ENCODE assay signal across 37 cellular contexts in the genomic region with DNA sequence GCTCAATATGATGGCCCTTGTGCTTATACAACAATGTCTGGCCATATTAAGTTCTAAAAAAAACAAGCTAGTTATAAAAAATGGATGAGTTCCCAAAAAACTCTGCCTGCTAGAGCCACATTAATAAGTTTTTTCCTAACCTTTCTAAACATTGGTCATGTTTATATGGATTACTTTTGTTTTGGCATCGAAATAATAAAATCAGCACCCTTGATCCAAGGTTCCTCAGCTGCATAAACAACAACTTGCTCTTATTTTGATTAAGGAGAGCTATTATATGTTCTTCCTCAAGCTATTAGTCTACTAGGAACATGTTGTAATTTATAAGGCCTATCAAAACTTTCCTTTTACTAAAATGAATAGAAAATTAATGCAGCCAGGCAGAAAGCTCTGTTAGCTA. TPM values are rescaled to one million over a fixed set of nuclear protein-coding genes. Genes with fewer than 3 reads are reported as not detected.
"Had no signal": no experiment of that assay in that cellular context is flagged by ENCODE, and none has a peak within 500 bp of the region (broad histone marks: within the 10 kb centered on the region; RNA-seq: fewer than 3 reads in every experiment).

No MANE protein-coding gene starts in this region.

- H3K4me1 ChIP-seq: body of pancreas had no signal

- H3K9me3 ChIP-seq: ascending aorta, body of pancreas had no signal

- H3K27ac ChIP-seq: ascending aorta, body of pancreas, RWPE1, SK-N-MC had no signal

- FAIRE-seq: bronchial epithelial cell, RCC 7860, TTC549 had no signal

- H3K36me3 ChIP-seq: ascending aorta had no signal

- DNase-seq: activated CD4-positive, alpha-beta T cell treated with anti-CD3 and anti-CD28 coated beads, Interleukin-2, amount 10 ng/mL, durations not matched to agents 24 days and 14 days; activated CD4-positive, alpha-beta T cell treated with anti-CD3 and anti-CD28 coated beads, Interleukin-2, amount 50 U/mL, for 4 hours; activated CD8-positive, alpha-beta T cell treated with anti-CD3 and anti-CD28 coated beads for 36 hours; activated effector memory CD4-positive, alpha-beta T cell treated with anti-CD3 and anti-CD28 coated beads, Interleukin-2, amount 50 U/mL, for 16 hours; activated naive CD4-positive, alpha-beta T cell; activated naive CD4-positive, alpha-beta T cell treated with anti-CD3 and anti-CD28 coated beads, Interleukin-2, amount 50 U/mL, for 16 hours; activated naive CD8-positive, alpha-beta T cell treated with anti-CD3 and anti-CD28 coated beads for 36 hours; activated T-cell treated with anti-CD3 and anti-CD28 coated beads, Interleukin-2, amount 50 U/mL, for 1 hour; activated T-cell treated with anti-CD3 and anti-CD28 coated beads, Interleukin-2, amount 50 U/mL, for 72 hours; amniotic stem cell; body of pancreas; caudate nucleus; cerebellar nuclear complex; Karpas-422; KBM-7; NCI-H1105 treated with DMSO at 0.1 percent for 48 hours; NCI-H1436; NCI-H1694; NCI-H1930; NCI-H2081 treated with DMSO at 0.1 percent for 48 hours; NCI-H226; NCI-H446 treated with DMSO at 0.1 percent for 48 hours; NCI-H524; NK-92 treated with Interleukin-12 subunit alpha and Interleukin-12 subunit beta, amount 100 ng/mL, for 24 hours; PC-3 had no signal

- ATAC-seq: activated CD8-positive, alpha-beta T cell treated with anti-CD3 and anti-CD28 coated beads for 36 hours; activated T-cell treated with anti-CD3 and anti-CD28 coated beads, Interleukin-2, amount 50 U/mL, for 72 hours; activated T-helper 17 cell treated with anti-CD3 and anti-CD28 coated beads, Interleukin-2, amount 50 U/mL, for 72 hours; body of pancreas; PC-3; Right ventricle myocardium inferior had no signal

- H3K4me3 ChIP-seq: ascending aorta, body of pancreas, SK-N-MC had no signal

RNA-seq across cellular contexts. Expression of a gene that starts 48.4 kb away (rescaled TPM):
- total RNA-seq: activated CD4-positive, alpha-beta T cell treated with anti-CD3 and anti-CD28 coated beads, Interleukin-2, amount 10 ng/mL, durations not matched to agents 24 days and 14 days; activated CD8-positive, alpha-beta memory T cell treated with anti-CD3 and anti-CD28 coated beads for 36 hours; activated CD8-positive, alpha-beta T cell treated with anti-CD3 and anti-CD28 coated beads for 36 hours; activated naive CD8-positive, alpha-beta T cell treated with anti-CD3 and anti-CD28 coated beads for 36 hours; bronchial epithelial cell; MCF 10A; PC-3; T-helper 1 cell treated with Interleukin-12 subunit alpha and Interleukin-12 subunit beta and Interleukin-4 antibody, amounts not matched to agents 30 ng/mL and 1 ng/mL, for 36 hours; T-helper 2 cell treated with Interferon-gamma antibody and Interleukin-4, amounts not matched to agents 100 ng/mL and 5 ng/mL, for 36 hours had no signal
